9 cellular contexts compared by ENCODE assay signal in the genomic region with DNA sequence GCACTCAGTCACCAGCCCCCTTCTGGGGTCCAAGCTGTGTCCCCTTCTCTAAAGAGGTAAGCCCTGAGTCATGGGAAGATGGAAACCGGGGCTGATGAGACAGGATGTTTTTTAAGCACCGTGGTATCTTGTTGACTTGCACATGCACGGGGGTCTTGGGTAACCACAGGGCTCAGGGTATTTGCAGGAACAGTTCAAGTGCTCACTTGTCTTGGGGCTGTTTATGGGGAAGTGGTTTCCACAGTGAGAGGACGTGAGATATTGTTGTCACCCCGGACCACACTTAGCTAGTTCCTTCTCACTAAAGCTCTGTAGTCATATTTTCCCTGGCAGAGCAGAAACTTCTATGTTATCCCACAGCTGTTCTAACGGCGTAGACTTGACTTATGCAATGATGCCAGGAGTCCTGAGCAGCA. TPM values are rescaled to one million over a fixed set of nuclear protein-coding genes. Genes with fewer than 3 reads are reported as not detected.
DNase-seq lines count a peak whose midpoint lies in the region; ATAC-seq and TF ChIP-seq lines count a peak whose summit lies in the region.
"Had no signal": no experiment of that assay in that cellular context is flagged by ENCODE, and none has a peak within 500 bp of the region (broad histone marks: within the 10 kb centered on the region; RNA-seq: fewer than 3 reads in every experiment).

No MANE protein-coding gene starts in this region.

- DNase-seq in NCI-H1436 treated with DMSO at 0.1 percent for 48 hours (lab: John Stamatoyannopoulos, UW) (peak; percentile 27), NCI-H1436 (lab: John Stamatoyannopoulos, UW) (no peak), putamen (ENCODE audit: low spot score) (peak; percentile 52), omental fat pad (ENCODE audit: low spot score) (no peak), LoVo (ENCODE audit: low spot score) (no peak), NCI-H748 (lab: John Stamatoyannopoulos, UW; ENCODE audit: unreplicated experiment) (no peak)
- peak; percentile 41 to 43 for DNase-seq in activated CD8-positive, alpha-beta memory T cell treated with anti-CD3 and anti-CD28 coated beads for 4 hours (ENCODE audit: low read depth in 2 of 2)
- DNase-seq: IMR-90 had no signal

- no peak for TF ChIP-seq CTCF in omental fat pad (IDR thresholded peaks at IDR 0.05)

- ATAC-seq in HG03108 (IDR thresholded peaks at IDR 0.05; ENCODE audit: unreplicated experiment) (peak; percentile 46), omental fat pad (ENCODE audit: low FRiP score) (no peak)

RNA-seq across cellular contexts. Expression of a gene that starts 7.7 kb away (rescaled TPM):
- under 1 TPM in 3 of 4 donors, not detected in 1; 0.48 to 0.93 (median 0.88) TPM for total RNA-seq in omental fat pad
- total RNA-seq: IMR-90 had no signal

RNA-seq across cellular contexts. Expression of a gene that starts 12.5 kb away (rescaled TPM):
- total RNA-seq in omental fat pad: 1 to 10 TPM; 1.5 to 6.9 (median 2.4) TPM
- total RNA-seq: IMR-90 had no signal

RNA-seq across cellular contexts. Expression of a gene that starts 22.0 kb away (rescaled TPM):
- 1 to 10 TPM in 3 of 4 donors, not detected in 1; 1.1 to 3.2 (median 3.1) TPM for total RNA-seq in omental fat pad
- total RNA-seq: IMR-90 had no signal

Comparison
In these comparisons a context has a peak if more than half of its experiments do, and no peak if none do; other contexts are left out.
1. DNase-seq: peak in NCI-H1436 treated with DMSO at 0.1 percent for 48 hours (single experiment), activated CD8-positive, alpha-beta memory T cell treated with anti-CD3 and anti-CD28 coated beads for 4 hours (2 of 2) and putamen (single experiment); none in NCI-H1436 (single experiment), omental fat pad (single experiment), LoVo (single experiment) and NCI-H748 (single experiment).